ENCODE assay signal across 16 cellular contexts in genomic region chr6:38415231-38416005, GRCh38.
A peak's percentile ranks its signal among the peaks of the same experiment; 100 is the strongest.
DNase-seq lines count a peak whose midpoint lies in the region; ATAC-seq and TF ChIP-seq lines count a peak whose summit lies in the region.
"Had no signal": no experiment of that assay in that cellular context is flagged by ENCODE, and none has a peak within 500 bp of the region (broad histone marks: within the 10 kb centered on the region; RNA-seq: fewer than 3 reads in every experiment).

No MANE protein-coding gene starts in this region.

- H3K9me3 ChIP-seq in GM23248 (ENCODE audit: low read depth) (no peaks in the 10 kb centered on the region), gastrocnemius medialis (no peaks in the 10 kb centered on the region), mesenchymal stem cell (ENCODE audit: control insufficient read depth, low read length) (no peaks in the 10 kb centered on the region)
- H3K9me3 ChIP-seq: HAP-1 had no signal

- no peak overlapping the region for H3K4me3 Mint-ChIP-seq in chondrocyte (ENCODE audit: unreplicated experiment)
- H3K4me3 Mint-ChIP-seq in T-helper 2 cell treated with Interferon-gamma antibody and Interleukin-4, amounts not matched to agents 5 μg/mL and 100 μg/mL, for 36 hours: no peak overlapping the region
- H3K4me3 Mint-ChIP-seq: B cell; CD4-positive, alpha-beta T cell had no signal

- no peaks in the 10 kb centered on the region; the same call in 1 of the 2 replicates for H3K4me1 ChIP-seq in GM23248 (ENCODE audit: insufficient read depth)
- peaks cover 0 to 6% of the 10 kb centered on the region in 2 donors for H3K4me1 ChIP-seq in gastrocnemius medialis
- H3K4me1 ChIP-seq in mesenchymal stem cell (ENCODE audit: control insufficient read depth, insufficient read depth, low read depth, low read length): no peaks in the 10 kb centered on the region
- H3K4me1 ChIP-seq: HAP-1 had no signal

- no peaks in the 10 kb centered on the region for H3K36me3 Mint-ChIP-seq in chondrocyte (ENCODE audit: low read depth)
- H3K36me3 Mint-ChIP-seq in T-helper 2 cell treated with Interferon-gamma antibody and Interleukin-4, amounts not matched to agents 5 μg/mL and 100 μg/mL, for 36 hours (ENCODE audit: low read depth): no peaks in the 10 kb centered on the region

- H3K4me3 ChIP-seq in AG10803 (ENCODE audit: low read length) (no peak overlapping the region), GM23248 (no peak overlapping the region), gastrocnemius medialis (no peak overlapping the region), mesenchymal stem cell (ENCODE audit: insufficient read depth in 1 of 2, low read depth in 1 of 2, low read length in 2 of 2) (peak overlapping the region in 1 of 2 experiments; percentile 50)
- H3K4me3 ChIP-seq: HAP-1 had no signal

- no peaks in the 10 kb centered on the region for H3K27me3 ChIP-seq in GM23248 (replicated peaks; ENCODE audit: insufficient read depth)
- H3K27me3 ChIP-seq in gastrocnemius medialis: no peaks in the 10 kb centered on the region
- H3K27me3 ChIP-seq in mesenchymal stem cell (ENCODE audit: control insufficient read depth in 1 of 2, insufficient read depth in 1 of 2, low read length in 2 of 2): no peaks in the 10 kb centered on the region

- TF ChIP-seq CTCF in AG10803 (conservative IDR thresholded peaks at IDR 0.05; ENCODE audit: low read length): no peak
- no peak for TF ChIP-seq CTCF in gastrocnemius medialis (IDR thresholded peaks at IDR 0.05 in 4 of 5, conservative IDR thresholded peaks at IDR 0.05 in 1 of 5)
- no peak for TF ChIP-seq CTCF in chondrocyte (IDR thresholded peaks at IDR 0.05)

- peaks cover 1% of the 10 kb centered on the region for H3K79me1 ChIP-seq in mesenchymal stem cell (replicated peaks; ENCODE audit: low read length, poor library complexity, severe bottlenecking)

- no peak for TF ChIP-seq POLR2A in gastrocnemius medialis (IDR thresholded peaks at IDR 0.05)

- ATAC-seq in gastrocnemius medialis: peak; percentile 12 to 24

- H3K9ac ChIP-seq in GM23248 (no peak overlapping the region), mesenchymal stem cell (ENCODE audit: low read length) (no peak overlapping the region)

- in situ Hi-C loops in GM23248 (cut with MboI): no loop called here
- in situ Hi-C loops in gastrocnemius medialis (cut with MboI; ENCODE audit: low sequenced_read_pairs in 4 of 4): no loop called here
- in situ Hi-C loops in ACHN (cut with HindIII; ENCODE audit: low pct_ligation_motif_present, low pct_unique_long_range_greater_than_20kb, low sequenced_read_pairs): no loop called here

- no peak overlapping the region for H2BK5ac ChIP-seq in mesenchymal stem cell (ENCODE audit: low read depth, low read length, poor library complexity, severe bottlenecking)

- no peak overlapping the region for H2BK12ac ChIP-seq in mesenchymal stem cell (ENCODE audit: low read length in 2 of 2)

- H3K14ac ChIP-seq in mesenchymal stem cell (ENCODE audit: low read length in 2 of 2): no peak overlapping the region

- no peak overlapping the region for H3K27ac Mint-ChIP-seq in chondrocyte (ENCODE audit: unreplicated experiment)
- H3K27ac Mint-ChIP-seq in T-helper 2 cell treated with Interferon-gamma antibody and Interleukin-4, amounts not matched to agents 5 μg/mL and 100 μg/mL, for 36 hours: no peak overlapping the region
- H3K27ac Mint-ChIP-seq: B cell; CD4-positive, alpha-beta T cell had no signal

- H4K20me1 ChIP-seq in GM23248 (ENCODE audit: insufficient read depth): no peaks in the 10 kb centered on the region

- no peak overlapping the region for H2BK120ac ChIP-seq in mesenchymal stem cell (ENCODE audit: low read depth, low read length)

- no peak overlapping the region for H2AFZ ChIP-seq in GM23248
- no peak overlapping the region for H2AFZ ChIP-seq in mesenchymal stem cell (ENCODE audit: low read depth, low read length)

- DNase-seq in AG10803 (ENCODE audit: low read depth) (peak; percentile 40), GM23248 (peak; percentile 33), fibroblast of gingiva (ENCODE audit: low read depth) (peak; percentile 9), gastrocnemius medialis (no peak), chondrocyte (ENCODE audit: low spot score) (no peak), mesenchymal stem cell (no peak), ACHN (no peak)
- no peak for DNase-seq in T-helper 2 cell treated with Interferon-gamma antibody and Interleukin-4, amounts not matched to agents 5 μg/mL and 100 μg/mL, for 36 hours (ENCODE audit: low spot score)
- DNase-seq: C1 segment of cervical spinal cord; Calu3; CD4-positive, alpha-beta T cell; DMS 273 treated with DMSO at 0.1 percent for 48 hours had no signal

- no peak overlapping the region for H3K23ac ChIP-seq in mesenchymal stem cell (ENCODE audit: low read length in 2 of 2)

- no peaks in the 10 kb centered on the region for H3F3A ChIP-seq in GM23248 (ENCODE audit: insufficient read depth)

- no peaks in the 10 kb centered on the region for H3K27me3 Mint-ChIP-seq in chondrocyte (ENCODE audit: low read depth)
- H3K27me3 Mint-ChIP-seq in T-helper 2 cell treated with Interferon-gamma antibody and Interleukin-4, amounts not matched to agents 5 μg/mL and 100 μg/mL, for 36 hours (ENCODE audit: low read depth): no peaks in the 10 kb centered on the region
- H3K27me3 Mint-ChIP-seq: B cell; CD4-positive, alpha-beta T cell had no signal

- peaks cover 6% of the 10 kb centered on the region for H3K4me1 Mint-ChIP-seq in chondrocyte (ENCODE audit: low read depth)
- H3K4me1 Mint-ChIP-seq in T-helper 2 cell treated with Interferon-gamma antibody and Interleukin-4, amounts not matched to agents 5 μg/mL and 100 μg/mL, for 36 hours (ENCODE audit: low read depth): no peaks in the 10 kb centered on the region

- no peaks in the 10 kb centered on the region for H3K9me2 ChIP-seq in GM23248 (ENCODE audit: insufficient read depth)

- no peak overlapping the region for H3K4ac ChIP-seq in mesenchymal stem cell (ENCODE audit: low read depth in 1 of 2, low read length in 2 of 2)

- no peaks in the 10 kb centered on the region for H3K79me2 ChIP-seq in GM23248 (ENCODE audit: insufficient read depth)

- WGBS in GM23248 (ENCODE audit: low coverage in 1 of 2, low lambda C conversion rate in 2 of 2, missing lambda C conversion rate in 2 of 2), 2 experiments: 91% methylated on average over 5 of the region's 5 CpGs
- 92% methylated on average over 5 of the region's 5 CpGs for WGBS in mesenchymal stem cell

- no peaks in the 10 kb centered on the region for H3K36me3 ChIP-seq in GM23248 (ENCODE audit: low read depth)
- no peaks in the 10 kb centered on the region for H3K36me3 ChIP-seq in gastrocnemius medialis
- H3K36me3 ChIP-seq in mesenchymal stem cell (ENCODE audit: control insufficient read depth in 1 of 2, insufficient read depth in 2 of 2, low read depth in 1 of 2, low read length in 2 of 2): no peaks in the 10 kb centered on the region
- H3K36me3 ChIP-seq: HAP-1 had no signal

- H4K91ac ChIP-seq in mesenchymal stem cell (ENCODE audit: low read length): no peak overlapping the region

- H3K9me3 Mint-ChIP-seq in chondrocyte (ENCODE audit: low read depth): no peaks in the 10 kb centered on the region
- H3K9me3 Mint-ChIP-seq in T-helper 2 cell treated with Interferon-gamma antibody and Interleukin-4, amounts not matched to agents 5 μg/mL and 100 μg/mL, for 36 hours: no peaks in the 10 kb centered on the region
- H3K9me3 Mint-ChIP-seq: CD4-positive, alpha-beta T cell had no signal

- H2AK5ac ChIP-seq in mesenchymal stem cell (ENCODE audit: low read length, severe bottlenecking): no peak overlapping the region

- no peak overlapping the region for H4K8ac ChIP-seq in mesenchymal stem cell (ENCODE audit: low read length)

- no peak overlapping the region for H2BK15ac ChIP-seq in mesenchymal stem cell (ENCODE audit: low read depth, poor library complexity, severe bottlenecking)

- H3K27ac ChIP-seq in GM23248 (no peak overlapping the region), gastrocnemius medialis (no peak overlapping the region), mesenchymal stem cell (ENCODE audit: low read length, poor library complexity, severe bottlenecking) (no peak overlapping the region)
- H3K27ac ChIP-seq: 22Rv1, HL-60 had no signal

- intact Hi-C loops in gastrocnemius medialis (cut with DNase I; ENCODE audit: low total_unique reads): no loop called here

- H3K4me2 ChIP-seq in GM23248 (ENCODE audit: unreplicated experiment) (no peak overlapping the region), mesenchymal stem cell (ENCODE audit: low read length, poor library complexity, severe bottlenecking) (no peak overlapping the region)

- H3K18ac ChIP-seq in mesenchymal stem cell (ENCODE audit: low read depth in 1 of 2, low read length in 2 of 2): no peak overlapping the region

Comparison
In these comparisons a context has a peak if more than half of its experiments do, and no peak if none do; other contexts are left out.
1. DNase-seq: peak in AG10803 (single experiment), GM23248 (single experiment) and fibroblast of gingiva (single experiment); none in gastrocnemius medialis (0 of 2), chondrocyte (single experiment), T-helper 2 cell treated with Interferon-gamma antibody and Interleukin-4, amounts not matched to agents 5 μg/mL and 100 μg/mL, for 36 hours (single experiment), mesenchymal stem cell (single experiment) and ACHN (single experiment).